In genomic region chr1:87851490-87851889, GRCh38 we compare ENCODE assay signal across 25 cellular contexts.
"Had no signal": no experiment of that assay in that cellular context is flagged by ENCODE, and none has a peak within 500 bp of the region (broad histone marks: within the 10 kb centered on the region; RNA-seq: fewer than 3 reads in every experiment).

No MANE protein-coding gene starts in this region.

- ATAC-seq: stimulated activated effector memory CD8-positive, alpha-beta T cell treated with anti-CD3 and anti-CD28 coated beads, Interleukin-12 subunit alpha, Interleukin-12 subunit beta, amount 100 ng/mL, for 72 hours; stimulated activated memory B cell treated with anti-CD40 and anti-IgM and Interleukin-4, amounts not matched to agents 10 μg/mL and 1 μg/mL and 100 μg/mL, for 72 hours; stimulated activated naive B cell treated with anti-CD40 and anti-IgM and Interleukin-4, amounts not matched to agents 10 μg/mL and 1 μg/mL and 100 μg/mL, for 72 hours; stimulated activated naive CD8-positive, alpha-beta T cell treated with anti-CD3 and anti-CD28 coated beads, Interleukin-15, amount 100 ng/mL, for 72 hours; stimulated activated naive CD8-positive, alpha-beta T cell treated with anti-CD3 and anti-CD28 coated beads, Interleukin-15, Interleukin-2, amounts not matched to agents 100 U/mL and 50 U/mL, for 24 hours; upper lobe of right lung had no signal

- H3K4me1 ChIP-seq: suprapubic skin, thyroid gland, tibial artery, tibial nerve, upper lobe of left lung, upper lobe of right lung, uterus, vagina had no signal

- DNase-seq: stimulated activated CD4-positive, alpha-beta T cell treated with anti-CD3 and anti-CD28 coated beads, Interleukin-2, amount 100 ng/mL, for 48 hours; stimulated activated CD4-positive, alpha-beta T cell treated with anti-CD3 and anti-CD28 coated beads, Interleukin-4, amount 100 ng/mL, for 1 hour; stimulated activated CD4-positive, alpha-beta T cell treated with anti-CD3 and anti-CD28 coated beads, Interleukin-4, amount 100 ng/mL, for 24 hours; stimulated activated CD4-positive, alpha-beta T cell treated with anti-CD3 and anti-CD28 coated beads, Interleukin-4, amount 100 ng/mL, for 4 hours; stimulated activated CD8-positive, alpha-beta memory T cell treated with anti-CD3 and anti-CD28 coated beads, Interleukin-4, amount 100 ng/mL, for 48 hours; stimulated activated naive B cell treated with anti-CD40 and anti-IgM and Interleukin-4, amounts not matched to agents 10 μg/mL and 1 μg/mL and 100 μg/mL, for 72 hours; stimulated activated naive CD4-positive, alpha-beta T cell; stimulated activated naive CD4-positive, alpha-beta T cell treated with Interleukin-2 at 50 U/mL for 16 hours; stimulated activated naive CD8-positive, alpha-beta T cell treated with anti-CD3 and anti-CD28 coated beads, Interleukin-15, amount 100 ng/mL, for 72 hours; stimulated activated naive CD8-positive, alpha-beta T cell treated with anti-CD3 and anti-CD28 coated beads, Interleukin-15, Interleukin-2, amounts not matched to agents 100 U/mL and 50 U/mL, for 24 hours; stomach; substantia nigra; testis; thyroid gland; tibial artery; transverse colon; upper lobe of left lung; upper lobe of right lung; uterus had no signal

- H3K9me3 ChIP-seq: stomach, suprapubic skin, testis, thoracic aorta, thyroid gland, tibial artery, tibial nerve, transverse colon, upper lobe of left lung, upper lobe of right lung, uterus, vagina had no signal

- H3K4me3 ChIP-seq: stomach, suprapubic skin, testis, thoracic aorta, thyroid gland, tibial artery, tibial nerve, transverse colon, upper lobe of left lung, upper lobe of right lung, uterus, vagina had no signal

- H3K36me3 ChIP-seq: stomach, suprapubic skin, thoracic aorta, thyroid gland, tibial artery, tibial nerve, transverse colon, upper lobe of left lung, upper lobe of right lung, uterus, vagina had no signal

- H3K27ac ChIP-seq: suprapubic skin, testis, thoracic aorta, thyroid gland, tibial artery, tibial nerve, transverse colon, upper lobe of left lung, upper lobe of right lung, uterus, vagina had no signal
